Comparison of ENCODE assay signal across 15 cellular contexts in the genomic region with DNA sequence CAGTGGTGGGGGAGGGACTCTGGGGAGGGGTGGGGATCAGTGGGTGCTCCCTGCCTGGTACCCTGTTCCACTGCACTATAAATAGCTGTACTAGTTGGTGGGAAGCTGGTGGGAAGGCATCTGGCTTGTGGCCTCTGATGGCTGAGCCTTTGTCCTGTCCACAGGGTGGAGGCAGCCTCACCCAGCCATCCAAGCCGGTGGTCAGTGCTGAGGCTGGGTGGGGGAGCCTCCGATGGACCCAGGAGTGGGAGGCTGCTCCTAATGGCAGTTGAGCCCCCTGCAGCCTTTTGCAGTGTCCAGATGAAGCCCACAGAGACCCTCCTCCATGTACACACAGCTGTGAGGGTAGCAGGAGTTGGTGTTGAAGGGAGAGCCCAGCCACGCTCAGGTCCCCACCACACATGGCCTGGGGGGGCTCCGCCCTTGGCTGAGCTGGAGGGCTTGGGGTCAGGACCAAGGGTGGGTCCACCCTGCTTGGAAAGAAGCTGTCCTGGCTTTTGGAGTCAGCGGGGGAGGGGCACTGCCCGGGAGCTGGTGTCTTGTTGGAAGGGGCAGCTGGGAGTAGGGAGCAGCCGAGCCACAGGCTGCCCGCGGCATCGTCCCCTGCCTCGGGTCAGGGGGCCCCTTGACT. TPM values are rescaled to one million over a fixed set of nuclear protein-coding genes. Genes with fewer than 3 reads are reported as not detected.
DNase-seq lines count a peak whose midpoint lies in the region; ATAC-seq, FAIRE-seq and TF ChIP-seq lines count a peak whose summit lies in the region.
"Had no signal": no experiment of that assay in that cellular context is flagged by ENCODE, and none has a peak within 500 bp of the region (broad histone marks: within the 10 kb centered on the region; RNA-seq: fewer than 3 reads in every experiment).

No MANE protein-coding gene starts in this region.

- H3K27ac Mint-ChIP-seq in CD4-positive, alpha-beta T cell = peak overlapping the region; percentile 52
- H3K27ac Mint-ChIP-seq in GM23338 = no peak overlapping the region
- no peak overlapping the region for H3K27ac Mint-ChIP-seq in nephron progenitor cell

- H3K9me2 ChIP-seq in GM23338 (ENCODE audit: insufficient read depth) = no peaks in the 10 kb centered on the region

- intact Hi-C loops in CD4-positive, alpha-beta T cell (cut with DNase I, micrococcal nuclease) = loop anchor here in 1 of 2 experiments (5.0 kb wide), 1 partner anchor 129 kb away; a partner anchor contains a TSS

- peaks cover 13% of the 10 kb centered on the region; the same call in 1 of the 2 replicates for H3F3A ChIP-seq in GM23338 (replicated peaks; ENCODE audit: low read depth)

- no peak overlapping the region for H2BK12ac ChIP-seq in H1 (ENCODE audit: low read depth, low read length)

- no peak overlapping the region for H2AK5ac ChIP-seq in H1 (ENCODE audit: low read depth, low read length)

- no peak overlapping the region for H3K14ac ChIP-seq in H1 (ENCODE audit: insufficient read length)

- TF ChIP-seq CTCF in CD4-positive, alpha-beta T cell (IDR thresholded peaks at IDR 0.05) = no peak
- no peak for TF ChIP-seq CTCF in GM23338 (conservative IDR thresholded peaks at IDR 0.05; ENCODE audit: low read depth in 2 of 2)
- no peak for TF ChIP-seq CTCF in H1 (IDR thresholded peaks at IDR 0.05; ENCODE audit: control extremely low read depth in 1 of 3, insufficient read depth in 1 of 3, low read depth in 1 of 3, low read length in 3 of 3)
- TF ChIP-seq CTCF in nephron progenitor cell (IDR thresholded peaks at IDR 0.05) = no peak

- H3K36me3 ChIP-seq in GM23338 (ENCODE audit: insufficient read depth) (no peaks in the 10 kb centered on the region), H1 (ENCODE audit: control insufficient read depth in 2 of 4, insufficient read depth in 4 of 4, low read length in 3 of 4) (peaks cover 0 to 14% (median 0%) of the 10 kb centered on the region in 4 experiments; a peak in 2 of 8 replicates)

- no peak overlapping the region for H3K23ac ChIP-seq in H1 (ENCODE audit: insufficient read length)

- peaks cover 3% of the 10 kb centered on the region for H3K9me3 Mint-ChIP-seq in CD4-positive, alpha-beta T cell
- H3K9me3 Mint-ChIP-seq in GM23338 (peaks cover 28% of the 10 kb centered on the region), nephron progenitor cell (peaks cover 3% of the 10 kb centered on the region)

- peaks cover 29% of the 10 kb centered on the region for H3K36me3 Mint-ChIP-seq in CD4-positive, alpha-beta T cell (ENCODE audit: low read depth)
- H3K36me3 Mint-ChIP-seq in GM23338 (ENCODE audit: low read depth) (peaks cover 38% of the 10 kb centered on the region), nephron progenitor cell (ENCODE audit: low read depth) (peaks cover 23% of the 10 kb centered on the region)

- peaks cover 7% of the 10 kb centered on the region; the same call in 1 of the 2 replicates for H3K79me1 ChIP-seq in H1 (ENCODE audit: low read depth, low read length)

- H3K18ac ChIP-seq in H1 (ENCODE audit: extremely low read depth, low read length) = no peak overlapping the region

- no peak overlapping the region for H2BK20ac ChIP-seq in H1 (ENCODE audit: low read length)

- H3K27ac ChIP-seq in CD4-positive, alpha-beta T cell (ENCODE audit: low read depth, low read length) = no peak overlapping the region
- no peak overlapping the region for H3K27ac ChIP-seq in GM23338 (ENCODE audit: low read depth)
- H3K27ac ChIP-seq in H1 (ENCODE audit: low read depth, low read length) = no peak overlapping the region
- H3K27ac ChIP-seq: thoracic aorta had no signal

- no peak overlapping the region for H4K5ac ChIP-seq in H1 (ENCODE audit: insufficient read length, low read depth, low read length)

- no peak overlapping the region for H2BK15ac ChIP-seq in H1 (ENCODE audit: low read length)

- CTCF ChIA-PET in CD4-positive, alpha-beta T cell (lab: Charles Lee) = interaction anchor here (2.7 kb wide), 1 partner anchor 14 kb away, joined by 8 read pairs; a partner anchor contains a TSS
- CTCF ChIA-PET in H1 (lab: Charles Lee; ENCODE audit: partially characterized antibody) = interaction anchor here (0.9 to 4.2 kb wide), 7 partner anchors 9 to 457 kb away, joined by 3 to 28 read pairs (median 4); a partner anchor contains a TSS

- H2BK120ac ChIP-seq in H1 (replicated peaks; ENCODE audit: low read depth, low read length) = no peak overlapping the region

- H3K27me3 ChIP-seq in CD4-positive, alpha-beta T cell (ENCODE audit: control insufficient read depth, insufficient read depth, low read length) = no peaks in the 10 kb centered on the region
- H3K27me3 ChIP-seq in GM23338 (ENCODE audit: insufficient read depth) (no peaks in the 10 kb centered on the region), H1 (replicated peaks in 1 of 4; ENCODE audit: control insufficient read depth in 3 of 4, extremely low read depth in 1 of 4, insufficient read depth in 3 of 4, low read length in 3 of 4) (peaks cover 0 to 6% (median 0%) of the 10 kb centered on the region in 4 experiments; a peak in 2 of 7 replicates)

- H3K4me3 Mint-ChIP-seq in CD4-positive, alpha-beta T cell = peak overlapping the region; percentile 54
- peak overlapping the region; percentile 52; the same call in 1 of the 3 replicates for H3K4me3 Mint-ChIP-seq in GM23338
- peak overlapping the region; percentile 59 for H3K4me3 Mint-ChIP-seq in nephron progenitor cell

- no peak for TF ChIP-seq RAD21 in H1 (IDR thresholded peaks at IDR 0.05 in 1 of 2, conservative IDR thresholded peaks at IDR 0.05 in 1 of 2; ENCODE audit: low read depth in 2 of 2, low read length in 2 of 2)

- no peak for ATAC-seq in CD4-positive, alpha-beta T cell (ENCODE audit: poor library complexity)
- ATAC-seq in GM23338 = no peak
- ATAC-seq in GM21737 (IDR thresholded peaks at IDR 0.05; ENCODE audit: unreplicated experiment) = no peak

- no peak overlapping the region for H2AFZ ChIP-seq in GM23338
- H2AFZ ChIP-seq in H1 (ENCODE audit: low read length) = no peak overlapping the region

- H3K4ac ChIP-seq in H1 (replicated peaks; ENCODE audit: insufficient read length, low read depth, low read length) = no peak overlapping the region

- H4K8ac ChIP-seq in H1 (ENCODE audit: extremely low read depth, insufficient read depth, low read length) = no peak overlapping the region

- no peak for DNase-seq in CD4-positive, alpha-beta T cell
- DNase-seq in GM23338 (ENCODE audit: low spot score) (no peak), H1 (ENCODE audit: low read depth in 1 of 2, low spot score in 2 of 2) (no peak), nephron progenitor cell (no peak), urothelium cell line (ENCODE audit: low spot score) (no peak), DMS79 (lab: John Stamatoyannopoulos, UW) (no peak), dermis blood vessel endothelial cell (no peak)
- DNase-seq: NCI-H146, NCI-H526, RPMI8226, T-helper 9 cell had no signal

- FAIRE-seq in H1 (lab: Jason Lieb, UNC) = no peak
- no peak for FAIRE-seq in urothelium cell line (lab: Jason Lieb, UNC)

- H3K4me1 ChIP-seq in GM23338 (ENCODE audit: insufficient read depth) (peaks cover 12% of the 10 kb centered on the region; the same call in 1 of the 2 replicates), H1 (replicated peaks in 1 of 4; ENCODE audit: control insufficient read depth in 3 of 4, insufficient read depth in 4 of 4, low read length in 3 of 4) (peaks cover 0 to 21% (median 10%) of the 10 kb centered on the region in 4 experiments; a peak in 5 of 7 replicates)

- no peak overlapping the region for H3K56ac ChIP-seq in H1 (replicated peaks; ENCODE audit: insufficient read length, low read depth, low read length)

- no peak overlapping the region for H2BK5ac ChIP-seq in H1 (ENCODE audit: low read depth, low read length)

- H3K4me3 ChIP-seq in GM23338 (no peak overlapping the region), H1 (ENCODE audit: extremely low read depth in 1 of 4, insufficient read depth in 2 of 4, low read depth in 3 of 4, low read length in 4 of 4) (no peak overlapping the region)
- H3K4me3 ChIP-seq: thoracic aorta had no signal

- no peak for TF ChIP-seq EP300 in H1 (IDR thresholded peaks at IDR 0.05; ENCODE audit: borderline replicate concordance in 1 of 2, low read depth in 2 of 2, low read length in 2 of 2)

- peaks cover 4% of the 10 kb centered on the region; the same call in 1 of the 2 replicates for H3K79me2 ChIP-seq in GM23338 (replicated peaks; ENCODE audit: insufficient read depth)
- H3K79me2 ChIP-seq in H1 (ENCODE audit: control insufficient read depth in 1 of 2, insufficient read depth in 2 of 2, low read length in 2 of 2) = peaks cover 0 to 4% of the 10 kb centered on the region in 2 experiments; a peak in 1 of 4 replicates

- POLR2A ChIA-PET in CD4-positive, alpha-beta T cell (lab: Charles Lee) = interaction anchor here (4.0 kb wide), 1 partner anchor 15 kb away, joined by 71 read pairs; a partner anchor contains a TSS
- POLR2A ChIA-PET in H1 (lab: Charles Lee; ENCODE audit: partially characterized antibody) = interaction anchor here (0.8 to 4.6 kb wide), 11 partner anchors 9 to 342 kb away, joined by 3 to 59 read pairs (median 5); a partner anchor contains a TSS

- WGBS in H1 (ENCODE audit: extremely low coverage in 1 of 2, insufficient coverage in 1 of 2, insufficient read length in 1 of 2, insufficient replicate concordance in 2 of 2, low coverage in 1 of 2, low lambda C conversion rate in 2 of 2, missing lambda C conversion rate in 1 of 2), 2 experiments = 91% methylated on average over 11 of the region's 11 CpGs; no CpG with 5 or more reads in 1 of the 2 experiments

- no peaks in the 10 kb centered on the region for H3K9me3 ChIP-seq in CD4-positive, alpha-beta T cell (ENCODE audit: control insufficient read depth, low read length)
- no peaks in the 10 kb centered on the region for H3K9me3 ChIP-seq in H1 (ENCODE audit: insufficient read depth in 2 of 2, low read depth in 1 of 2, low read length in 1 of 2)
- H3K9me3 ChIP-seq: thoracic aorta had no signal

- peaks cover 10% of the 10 kb centered on the region for H3K4me1 Mint-ChIP-seq in CD4-positive, alpha-beta T cell (ENCODE audit: low read depth)
- H3K4me1 Mint-ChIP-seq in GM23338 = peaks cover 11% of the 10 kb centered on the region
- H3K4me1 Mint-ChIP-seq in nephron progenitor cell = peaks cover 44% of the 10 kb centered on the region

- H4K91ac ChIP-seq in H1 (replicated peaks; ENCODE audit: insufficient read length, low read length) = no peak overlapping the region

- H3K4me2 ChIP-seq in GM23338 (no peak overlapping the region), H1 (ENCODE audit: insufficient read depth in 1 of 2, low read depth in 2 of 2, low read length in 2 of 2) (no peak overlapping the region)

- H3K23me2 ChIP-seq in H1 (ENCODE audit: low read depth, low read length) = peaks cover 17% of the 10 kb centered on the region; the same call in 1 of the 2 replicates

- TF ChIP-seq POLR2A in H1 (IDR thresholded peaks at IDR 0.05; ENCODE audit: control extremely low read depth in 1 of 2, low read depth in 2 of 2, low read length in 2 of 2) = peak; percentile 15 to 40; a peak in 2 of 3 replicates

- H4K20me1 ChIP-seq in GM23338 (replicated peaks; ENCODE audit: insufficient read depth) (peaks cover 2% of the 10 kb centered on the region; the same call in 1 of the 2 replicates), H1 (replicated peaks in 1 of 2; ENCODE audit: control insufficient read depth in 1 of 2, insufficient read depth in 2 of 2, low read length in 2 of 2) (peaks cover 3 to 18% of the 10 kb centered on the region in 2 experiments)

- H3K27me3 Mint-ChIP-seq in CD4-positive, alpha-beta T cell = no peaks in the 10 kb centered on the region
- peaks cover 27% of the 10 kb centered on the region for H3K27me3 Mint-ChIP-seq in GM23338 (ENCODE audit: insufficient read depth, low read depth, poor library complexity)
- H3K27me3 Mint-ChIP-seq in nephron progenitor cell (ENCODE audit: low read depth, poor library complexity) = peaks cover 9% of the 10 kb centered on the region

- H3K9ac ChIP-seq in H1 (replicated peaks in 1 of 4; ENCODE audit: extremely low read depth in 1 of 4, low read depth in 3 of 4, low read length in 3 of 4) = no peak overlapping the region; a peak in 1 of 7 replicates

RNA-seq across cellular contexts. Expression of a gene that starts 2.5 kb away (rescaled TPM):
- 100 to 1,000 TPM; 249 to 251 TPM for total RNA-seq in CD4-positive, alpha-beta T cell
- total RNA-seq in GM23338 (2014; rRNA removed; shearing (Covaris generic)) = 117 and 141 TPM in 2 replicates
- 83.9 and 92.9 TPM in 2 replicates for polyA plus RNA-seq in GM23338 (2016; fragmentation: Nextera tagmentation; extraction: Ambion mirVana)
- 125 and 138 TPM in 2 replicates for total RNA-seq in H1 (2021; fragmentation: NEBNext Ultra II Directional; extraction: Animal tissue kit (Norgen Biotek cat#: 25700))
- 30.5 and 49.9 TPM in 2 replicates for polyA plus RNA-seq in H1 (2011; rRNA removed)
- polyA plus RNA-seq in H1 (2011; cell fraction: cytosol; rRNA removed) = 13.6 TPM
- polyA plus RNA-seq in H1 (2011; cell fraction: nucleus; rRNA removed) = 40.2 TPM
- polyA plus RNA-seq in H1 (2012, experiment 1 of 2) = 38.8 to 127 TPM (median 112 TPM) in 4 replicates
- polyA plus RNA-seq in H1 (2012, experiment 2 of 2) = 66.7 TPM
- polyA plus RNA-seq in H1 (2013, experiment 1 of 2) = 147 TPM
- polyA plus RNA-seq in H1 (2013, experiment 2 of 2) = 151 TPM
- polyA minus RNA-seq in H1 (2011; rRNA and poly(A)+ RNA removed) = 2.8 and 4.9 TPM in 2 replicates
- 109 TPM for polyA minus RNA-seq in H1 (2011; cell fraction: cytosol; rRNA and poly(A)+ RNA removed)
- polyA minus RNA-seq in H1 (2011; cell fraction: nucleus; rRNA and poly(A)+ RNA removed) = 58.7 TPM
- 19.9 and 37.3 TPM in 2 replicates for total RNA-seq in dermis blood vessel endothelial cell

RNA-seq across cellular contexts. Expression of a gene that starts 14.1 kb away (rescaled TPM):
- total RNA-seq in CD4-positive, alpha-beta T cell = under 1 TPM; 0.19 to 0.22 TPM
- 0.28 TPM in 1 of 2 replicates, not detected in the other for total RNA-seq in GM23338 (2014; rRNA removed; shearing (Covaris generic))
- polyA plus RNA-seq in GM23338 (2016; fragmentation: Nextera tagmentation; extraction: Ambion mirVana) (0.07 TPM in 1 of 2 replicates, not detected in the other), H1 (2011; rRNA removed) (0.12 and 0.30 TPM in 2 replicates)
- total RNA-seq in H1 (2021; fragmentation: NEBNext Ultra II Directional; extraction: Animal tissue kit (Norgen Biotek cat#: 25700)) = 0.17 and 0.19 TPM in 2 replicates
- 0.27 TPM for polyA plus RNA-seq in H1 (2011; cell fraction: cytosol; rRNA removed)
- 0.67 TPM for polyA plus RNA-seq in H1 (2011; cell fraction: nucleus; rRNA removed)
- 0.32 to 0.41 TPM (median 0.40 TPM) in 4 replicates for polyA plus RNA-seq in H1 (2012, experiment 1 of 2)
- 0.25 TPM for polyA plus RNA-seq in H1 (2012, experiment 2 of 2)
- 0.08 TPM for polyA plus RNA-seq in H1 (2013, experiment 1 of 2)
- 0.07 TPM for polyA plus RNA-seq in H1 (2013, experiment 2 of 2)
- 0.12 TPM in 1 of 2 replicates, not detected in the other for polyA minus RNA-seq in H1 (2011; rRNA and poly(A)+ RNA removed)
- 0.37 TPM for polyA minus RNA-seq in H1 (2011; cell fraction: cytosol; rRNA and poly(A)+ RNA removed)
- 0.20 TPM for polyA minus RNA-seq in H1 (2011; cell fraction: nucleus; rRNA and poly(A)+ RNA removed)
- under 0.01 and 0.05 TPM in 2 replicates for total RNA-seq in dermis blood vessel endothelial cell
- total RNA-seq: skeletal muscle tissue had no signal

RNA-seq across cellular contexts. Expression of a gene that starts 24.2 kb away (rescaled TPM):
- 1 to 10 TPM in 1 of 2 experiments, under 1 TPM in 1; 0.92 to 1.1 TPM for total RNA-seq in CD4-positive, alpha-beta T cell
- total RNA-seq in GM23338 (2014; rRNA removed; shearing (Covaris generic)) = 37.1 TPM in 2 replicates
- polyA plus RNA-seq in GM23338 (2016; fragmentation: Nextera tagmentation; extraction: Ambion mirVana) (1.3 and 1.4 TPM in 2 replicates), H1 (2011; rRNA removed) (7.4 and 17.5 TPM in 2 replicates)
- total RNA-seq in H1 (2021; fragmentation: NEBNext Ultra II Directional; extraction: Animal tissue kit (Norgen Biotek cat#: 25700)) = 25.8 and 27.9 TPM in 2 replicates
- 15.5 TPM for polyA plus RNA-seq in H1 (2011; cell fraction: cytosol; rRNA removed)
- 33.5 TPM for polyA plus RNA-seq in H1 (2011; cell fraction: nucleus; rRNA removed)
- 25.2 to 45.3 TPM (median 39.3 TPM) in 4 replicates for polyA plus RNA-seq in H1 (2012, experiment 1 of 2)
- 22.6 TPM for polyA plus RNA-seq in H1 (2012, experiment 2 of 2)
- 26.8 TPM for polyA plus RNA-seq in H1 (2013, experiment 1 of 2)
- 25.5 TPM for polyA plus RNA-seq in H1 (2013, experiment 2 of 2)
- polyA minus RNA-seq in H1 (2011; rRNA and poly(A)+ RNA removed) = 6.0 and 11.9 TPM in 2 replicates
- 20.6 TPM for polyA minus RNA-seq in H1 (2011; cell fraction: cytosol; rRNA and poly(A)+ RNA removed)
- polyA minus RNA-seq in H1 (2011; cell fraction: nucleus; rRNA and poly(A)+ RNA removed) = 13.6 TPM
- total RNA-seq in dermis blood vessel endothelial cell = 5.0 and 5.3 TPM in 2 replicates

RNA-seq across cellular contexts. Expression of a gene that starts 24.5 kb away (rescaled TPM):
- not detected for total RNA-seq in CD4-positive, alpha-beta T cell
- total RNA-seq in GM23338 (2014; rRNA removed; shearing (Covaris generic)) = 0.50 and 0.59 TPM in 2 replicates
- polyA plus RNA-seq in GM23338 (2016; fragmentation: Nextera tagmentation; extraction: Ambion mirVana) = 0.23 TPM in 1 of 2 replicates, not detected in the other
- total RNA-seq in H1 (2021; fragmentation: NEBNext Ultra II Directional; extraction: Animal tissue kit (Norgen Biotek cat#: 25700)) = 0.29 and 0.76 TPM in 2 replicates
- polyA plus RNA-seq in H1 (2011; rRNA removed) = 0.39 and 0.66 TPM in 2 replicates
- polyA plus RNA-seq in H1 (2011; cell fraction: cytosol; rRNA removed) = 0.36 TPM
- polyA plus RNA-seq in H1 (2011; cell fraction: nucleus; rRNA removed) = 2.9 TPM
- 0.23 to 0.46 TPM (median 0.39 TPM) in 4 replicates for polyA plus RNA-seq in H1 (2012, experiment 1 of 2)
- polyA plus RNA-seq in H1 (2012, experiment 2 of 2) = 0.10 TPM
- polyA plus RNA-seq in H1 (2013, experiment 1 of 2) = 0.28 TPM
- 0.15 TPM for polyA plus RNA-seq in H1 (2013, experiment 2 of 2)
- polyA minus RNA-seq in H1 (2011; rRNA and poly(A)+ RNA removed) = 0.10 TPM in 1 of 2 replicates, not detected in the other
- not detected for polyA minus RNA-seq in H1 (2011; cell fraction: cytosol; rRNA and poly(A)+ RNA removed)
- polyA minus RNA-seq in H1 (2011; cell fraction: nucleus; rRNA and poly(A)+ RNA removed) = 0.50 TPM
- total RNA-seq in dermis blood vessel endothelial cell = not detected in 2 replicates
- total RNA-seq: dermis microvascular lymphatic vessel endothelial cell, skeletal muscle tissue, thoracic aorta had no signal

RNA-seq across cellular contexts. Expression of a gene that starts 30.9 kb away (rescaled TPM):
- 1 to 10 TPM; 1.7 to 1.8 TPM for total RNA-seq in CD4-positive, alpha-beta T cell
- total RNA-seq in GM23338 (2014; rRNA removed; shearing (Covaris generic)) = 5.3 and 6.5 TPM in 2 replicates
- 3.4 and 3.5 TPM in 2 replicates for polyA plus RNA-seq in GM23338 (2016; fragmentation: Nextera tagmentation; extraction: Ambion mirVana)
- total RNA-seq in H1 (2021; fragmentation: NEBNext Ultra II Directional; extraction: Animal tissue kit (Norgen Biotek cat#: 25700)) = 2.5 and 2.6 TPM in 2 replicates
- polyA plus RNA-seq in H1 (2011; rRNA removed) = 8.8 and 13.5 TPM in 2 replicates
- 9.1 TPM for polyA plus RNA-seq in H1 (2011; cell fraction: cytosol; rRNA removed)
- polyA plus RNA-seq in H1 (2011; cell fraction: nucleus; rRNA removed) = 17.7 TPM
- polyA plus RNA-seq in H1 (2012, experiment 1 of 2) = 2.1 to 3.9 TPM (median 3.5 TPM) in 4 replicates
- polyA plus RNA-seq in H1 (2012, experiment 2 of 2) = 3.5 TPM
- 3.0 TPM for polyA plus RNA-seq in H1 (2013, experiment 1 of 2)
- polyA plus RNA-seq in H1 (2013, experiment 2 of 2) = 2.8 TPM
- polyA minus RNA-seq in H1 (2011; rRNA and poly(A)+ RNA removed) = 2.3 and 2.5 TPM in 2 replicates
- polyA minus RNA-seq in H1 (2011; cell fraction: cytosol; rRNA and poly(A)+ RNA removed) = 4.5 TPM
- polyA minus RNA-seq in H1 (2011; cell fraction: nucleus; rRNA and poly(A)+ RNA removed) = 7.0 TPM
- total RNA-seq in dermis blood vessel endothelial cell = 1.2 and 2.4 TPM in 2 replicates
